In genomic region chr18:48059363-48060109, GRCh38 we compare ENCODE assay signal across 22 cellular contexts.
DNase-seq lines count a peak whose midpoint lies in the region; TF ChIP-seq lines count a peak whose summit lies in the region.
"Had no signal": no experiment of that assay in that cellular context is flagged by ENCODE, and none has a peak within 500 bp of the region (broad histone marks: within the 10 kb centered on the region; RNA-seq: fewer than 3 reads in every experiment).

No MANE protein-coding gene starts in this region.

- H2AFZ ChIP-seq in H9 (ENCODE audit: low read length), result no peak overlapping the region
- peak overlapping the region; percentile 48 for H2AFZ ChIP-seq in hepatocyte

- H3K27me3 Mint-ChIP-seq in H9 (ENCODE audit: low read depth) (peaks cover 7% of the 10 kb centered on the region), chondrocyte (ENCODE audit: low read depth) (peaks cover 40% of the 10 kb centered on the region)
- peaks cover 34% of the 10 kb centered on the region for H3K27me3 Mint-ChIP-seq in activated T-helper 2 cell treated with anti-CD3 and anti-CD28 coated beads, Interferon-gamma antibody, Interleukin-2, Interleukin-4, amounts not matched to agents 10 μg/mL and 5 μg/mL and 100 μg/mL, durations not matched to agents 14 hours and 24 hours and 36 hours (ENCODE audit: low read depth)

- H3K27me3 ChIP-seq in H9 (ENCODE audit: insufficient read depth, low read length) (no peaks in the 10 kb centered on the region), Peyer's patch (no peaks in the 10 kb centered on the region), hepatocyte (no peaks in the 10 kb centered on the region)
- H3K27me3 ChIP-seq: right atrium auricular region had no signal

- H3K4ac ChIP-seq in H9 (ENCODE audit: low read depth, low read length), result no peak overlapping the region

- no peak for TF ChIP-seq CTCF in H9 (conservative IDR thresholded peaks at IDR 0.05)
- no peak for TF ChIP-seq CTCF in Peyer's patch (IDR thresholded peaks at IDR 0.05)
- peak; percentile 19 for TF ChIP-seq CTCF in hepatocyte (IDR thresholded peaks at IDR 0.05; ENCODE audit: poor library complexity)
- TF ChIP-seq CTCF in chondrocyte (IDR thresholded peaks at IDR 0.05), result no peak

- no peaks in the 10 kb centered on the region for H3K79me1 ChIP-seq in H9 (ENCODE audit: insufficient read depth, low read depth, low read length, poor library complexity, severe bottlenecking)

- H3K23ac ChIP-seq in H9 (ENCODE audit: insufficient read length, low read depth, low read length), result no peak overlapping the region

- H3K27ac Mint-ChIP-seq in H9, result no peak overlapping the region
- H3K27ac Mint-ChIP-seq in chondrocyte (ENCODE audit: unreplicated experiment), result no peak overlapping the region
- H3K27ac Mint-ChIP-seq in activated T-helper 2 cell treated with anti-CD3 and anti-CD28 coated beads, Interferon-gamma antibody, Interleukin-2, Interleukin-4, amounts not matched to agents 10 μg/mL and 5 μg/mL and 100 μg/mL, durations not matched to agents 14 hours and 24 hours and 36 hours, result no peak overlapping the region
- H3K27ac Mint-ChIP-seq: CD4-positive, CD25-positive, alpha-beta regulatory T cell had no signal

- H3K9ac ChIP-seq in H9 (ENCODE audit: extremely low read depth, insufficient read length, low read length), result no peak overlapping the region

- H3K14ac ChIP-seq in H9 (ENCODE audit: insufficient read depth, low read length), result no peak overlapping the region

- POLR2A ChIA-PET in HEK293T (lab: Yijun Ruan, JAX), result no interaction called here

- H3T11ph ChIP-seq in H9 (ENCODE audit: low read length), result no peak overlapping the region

- no peak overlapping the region for H4K8ac ChIP-seq in H9 (replicated peaks; ENCODE audit: insufficient read length, low read depth, low read length)

- H3K4me3 Mint-ChIP-seq in H9, result no peak overlapping the region; a peak in 1 of 5 replicates
- no peak overlapping the region for H3K4me3 Mint-ChIP-seq in chondrocyte (ENCODE audit: unreplicated experiment)
- H3K4me3 Mint-ChIP-seq in activated T-helper 2 cell treated with anti-CD3 and anti-CD28 coated beads, Interferon-gamma antibody, Interleukin-2, Interleukin-4, amounts not matched to agents 10 μg/mL and 5 μg/mL and 100 μg/mL, durations not matched to agents 14 hours and 24 hours and 36 hours (ENCODE audit: low read depth), result no peak overlapping the region
- H3K4me3 Mint-ChIP-seq: CD4-positive, CD25-positive, alpha-beta regulatory T cell had no signal

- no peaks in the 10 kb centered on the region for H3K36me3 Mint-ChIP-seq in H9 (ENCODE audit: insufficient read depth in 1 of 3, low read depth in 3 of 3)
- no peaks in the 10 kb centered on the region for H3K36me3 Mint-ChIP-seq in chondrocyte (ENCODE audit: low read depth)
- no peaks in the 10 kb centered on the region for H3K36me3 Mint-ChIP-seq in activated T-helper 2 cell treated with anti-CD3 and anti-CD28 coated beads, Interferon-gamma antibody, Interleukin-2, Interleukin-4, amounts not matched to agents 10 μg/mL and 5 μg/mL and 100 μg/mL, durations not matched to agents 14 hours and 24 hours and 36 hours (ENCODE audit: low read depth)
- H3K36me3 Mint-ChIP-seq: CD4-positive, CD25-positive, alpha-beta regulatory T cell had no signal

- no CpG with 5 or more reads among the region's 8 CpGs for WGBS in H9 (ENCODE audit: extremely low coverage, insufficient read length, low lambda C conversion rate)
- 15% methylated on average over 8 of the region's 8 CpGs for WGBS in hepatocyte (ENCODE audit: low lambda C conversion rate, missing lambda C conversion rate)

- no peak overlapping the region for H2BK5ac ChIP-seq in H9 (ENCODE audit: insufficient read length, low read length)

- H4K20me1 ChIP-seq in H9 (ENCODE audit: control insufficient read depth, insufficient read depth, insufficient read length) (no peaks in the 10 kb centered on the region), hepatocyte (ENCODE audit: insufficient read depth, poor library complexity, severe bottlenecking) (no peaks in the 10 kb centered on the region)

- H3K4me1 ChIP-seq in H9 (ENCODE audit: insufficient read depth, low read length) (no peaks in the 10 kb centered on the region; the same call in 1 of the 2 replicates), Peyer's patch (peaks cover 0 to 21% (median 5%) of the 10 kb centered on the region in 4 donors), hepatocyte (ENCODE audit: insufficient read depth) (peaks cover 24% of the 10 kb centered on the region)
- H3K4me1 ChIP-seq: right atrium auricular region, SJSA1 had no signal

- H2BK12ac ChIP-seq in H9 (ENCODE audit: insufficient read length, low read depth, low read length), result no peak overlapping the region

- peaks cover 21 to 37% of the 10 kb centered on the region in 2 experiments for H3K4me1 Mint-ChIP-seq in H9
- peaks cover 6% of the 10 kb centered on the region for H3K4me1 Mint-ChIP-seq in chondrocyte (ENCODE audit: low read depth)
- no peaks in the 10 kb centered on the region for H3K4me1 Mint-ChIP-seq in activated T-helper 2 cell treated with anti-CD3 and anti-CD28 coated beads, Interferon-gamma antibody, Interleukin-2, Interleukin-4, amounts not matched to agents 10 μg/mL and 5 μg/mL and 100 μg/mL, durations not matched to agents 14 hours and 24 hours and 36 hours (ENCODE audit: low read depth)
- H3K4me1 Mint-ChIP-seq: CD4-positive, CD25-positive, alpha-beta regulatory T cell had no signal

- H3K36me3 ChIP-seq in Peyer's patch, result no peaks in the 10 kb centered on the region
- H3K36me3 ChIP-seq in hepatocyte (replicated peaks; ENCODE audit: insufficient read depth, low read depth), result no peaks in the 10 kb centered on the region
- H3K36me3 ChIP-seq: neutrophil, right atrium auricular region, SJSA1 had no signal

- H2BK20ac ChIP-seq in H9 (ENCODE audit: low read depth, low read length, poor library complexity, severe bottlenecking), result no peak overlapping the region

- H3K4me2 ChIP-seq in H9 (ENCODE audit: insufficient read depth, insufficient read length, low read length) (no peak overlapping the region), hepatocyte (peak overlapping the region; percentile 62)

- no peak overlapping the region for H2BK15ac ChIP-seq in H9 (ENCODE audit: low read depth, low read length)

- no peak overlapping the region for H3K27ac ChIP-seq in H9 (ENCODE audit: insufficient read length, low read depth, low read length)
- H3K27ac ChIP-seq in Peyer's patch, result peak overlapping the region in 1 of 4 donors; percentile 23
- peak overlapping the region; percentile 73 for H3K27ac ChIP-seq in hepatocyte
- H3K27ac ChIP-seq: neutrophil, right atrium auricular region, SJSA1 had no signal

- H3K23me2 ChIP-seq in H9 (ENCODE audit: insufficient read length, low read depth, low read length, poor library complexity, severe bottlenecking), result no peaks in the 10 kb centered on the region

- CTCF ChIA-PET in HEK293T (lab: Yijun Ruan, JAX), result interaction anchor here (0.6 kb wide), 1 partner anchor 22 kb away, joined by 3 read pairs; no protein-coding TSS in a partner anchor

- no peak overlapping the region for H4K91ac ChIP-seq in H9 (ENCODE audit: insufficient read length, low read depth, low read length)

- intact Hi-C loops in activated T-helper 2 cell treated with anti-CD3 and anti-CD28 coated beads, Interferon-gamma antibody, Interleukin-2, Interleukin-4, amounts not matched to agents 10 μg/mL and 5 μg/mL and 100 μg/mL, durations not matched to agents 14 hours and 24 hours and 36 hours (cut with micrococcal nuclease), result no loop called here

- no peak overlapping the region for H4K5ac ChIP-seq in H9 (ENCODE audit: insufficient read length, low read depth, low read length)

- H3K9me3 ChIP-seq in H9 (ENCODE audit: control insufficient read depth, low read depth, low read length) (no peaks in the 10 kb centered on the region), Peyer's patch (no peaks in the 10 kb centered on the region), hepatocyte (ENCODE audit: low read depth) (no peaks in the 10 kb centered on the region)
- H3K9me3 ChIP-seq: neutrophil, right atrium auricular region, SJSA1 had no signal

- no peak overlapping the region for H2AK5ac ChIP-seq in H9 (ENCODE audit: insufficient read length, low read length)

- H2BK120ac ChIP-seq in H9 (ENCODE audit: low read depth, low read length, poor library complexity, severe bottlenecking), result no peak overlapping the region

- no peak overlapping the region for H3K4me3 ChIP-seq in Peyer's patch
- no peak overlapping the region for H3K4me3 ChIP-seq in hepatocyte
- H3K4me3 ChIP-seq: right atrium auricular region, SJSA1 had no signal

- no peak for TF ChIP-seq POLR2A in Peyer's patch (IDR thresholded peaks at IDR 0.05)

- DNase-seq in H9, result peak; percentile 41
- peak in 2 of 3 donors; percentile 25 to 39 for DNase-seq in Peyer's patch
- peak; percentile 53 for DNase-seq in hepatocyte (ENCODE audit: low spot score)
- DNase-seq in renal cortical epithelial cell (ENCODE audit: low read depth), result peak; percentile 40
- no peak for DNase-seq in COLO829 (ENCODE audit: low spot score)
- no peak for DNase-seq in chondrocyte (ENCODE audit: low spot score)
- DNase-seq in activated T-helper 2 cell treated with anti-CD3 and anti-CD28 coated beads, Interferon-gamma antibody, Interleukin-2, Interleukin-4, amounts not matched to agents 10 μg/mL and 5 μg/mL and 100 μg/mL, durations not matched to agents 14 hours and 24 hours and 36 hours (ENCODE audit: low spot score), result no peak
- DNase-seq in HEK293T (ENCODE audit: extremely low spot score), result no peak
- DNase-seq: activated CD4-positive, alpha-beta T cell treated with anti-CD3 and anti-CD28 coated beads for 1 hour; activated gamma-delta T cell; CD4-positive, CD25-positive, alpha-beta regulatory T cell; central memory CD4-positive, alpha-beta T cell; DMS79 treated with DMSO at 0.1 percent for 48 hours; effector CD8-positive, alpha-beta T cell; MM.1S; NCI-H1930; NCI-H774; PC-3; stimulated activated naive CD4-positive, alpha-beta T cell treated with Interleukin-2 at 50 U/mL for 16 hours had no signal

- H3K79me2 ChIP-seq in H9 (ENCODE audit: insufficient read depth, low read length) (no peaks in the 10 kb centered on the region), hepatocyte (no peaks in the 10 kb centered on the region)

- H3K9me3 Mint-ChIP-seq in H9 (no peaks in the 10 kb centered on the region), chondrocyte (ENCODE audit: low read depth) (peaks cover 7% of the 10 kb centered on the region)
- no peaks in the 10 kb centered on the region for H3K9me3 Mint-ChIP-seq in activated T-helper 2 cell treated with anti-CD3 and anti-CD28 coated beads, Interferon-gamma antibody, Interleukin-2, Interleukin-4, amounts not matched to agents 10 μg/mL and 5 μg/mL and 100 μg/mL, durations not matched to agents 14 hours and 24 hours and 36 hours

- H3K9me2 ChIP-seq in hepatocyte (replicated peaks; ENCODE audit: insufficient read depth), result no peaks in the 10 kb centered on the region

- H3K18ac ChIP-seq in H9 (ENCODE audit: insufficient read length, low read depth, low read length), result no peak overlapping the region

- no peak overlapping the region for H3K56ac ChIP-seq in H9 (ENCODE audit: insufficient read length, low read depth, low read length)

TF ChIP-seq in HEK293T, 16 proteins besides CTCF, POLR2A, EP300 and RAD21 (continues in another document):
- TF ChIP-seq TARDBP (IDR thresholded peaks at IDR 0.05) (no peak), NFRKB (IDR thresholded peaks at IDR 0.05) (no peak), ZNF384 (IDR thresholded peaks at IDR 0.05) (no peak)

Comparison
In these comparisons a context has a peak if more than half of its experiments do, and no peak if none do; other contexts are left out.
1. DNase-seq: peak in H9 (single experiment), Peyer's patch (2 of 3), hepatocyte (single experiment) and renal cortical epithelial cell (single experiment); none in COLO829 (single experiment), chondrocyte (single experiment), activated T-helper 2 cell treated with anti-CD3 and anti-CD28 coated beads, Interferon-gamma antibody, Interleukin-2, Interleukin-4, amounts not matched to agents 10 μg/mL and 5 μg/mL and 100 μg/mL, durations not matched to agents 14 hours and 24 hours and 36 hours (single experiment) and HEK293T (single experiment).